21 cellular contexts compared by ENCODE assay signal in genomic region chr17:36066365-36066945, GRCh38. TPM values are rescaled to one million over a fixed set of nuclear protein-coding genes. Genes with fewer than 3 reads are reported as not detected.
A peak's percentile ranks its signal among the peaks of the same experiment; 100 is the strongest.
DNase-seq lines count a peak whose midpoint lies in the region; ATAC-seq and TF ChIP-seq lines count a peak whose summit lies in the region.
"Had no signal": no experiment of that assay in that cellular context is flagged by ENCODE, and none has a peak within 500 bp of the region (broad histone marks: within the 10 kb centered on the region; RNA-seq: fewer than 3 reads in every experiment).

No MANE protein-coding gene starts in this region.

- H3K9me3 Mint-ChIP-seq in activated naive CD4-positive, alpha-beta T cell treated with anti-CD3 and anti-CD28 coated beads, Interleukin-2, amount 50 U/mL, for 72 hours, result no peaks in the 10 kb centered on the region
- no peaks in the 10 kb centered on the region for H3K9me3 Mint-ChIP-seq in activated CD8-positive, alpha-beta T cell treated with anti-CD3 and anti-CD28 coated beads for 36 hours
- peaks cover 0 to 6% (median 0%) of the 10 kb centered on the region in 6 donors for H3K9me3 Mint-ChIP-seq in immature natural killer cell
- H3K9me3 Mint-ChIP-seq: IgD-negative memory B cell, nephron progenitor cell had no signal

- H3K27me3 ChIP-seq in esophagus squamous epithelium, result no peaks in the 10 kb centered on the region
- H3K27me3 ChIP-seq: pancreas, testis had no signal

- no peaks in the 10 kb centered on the region for H3K36me3 Mint-ChIP-seq in activated naive CD4-positive, alpha-beta T cell treated with anti-CD3 and anti-CD28 coated beads, Interleukin-2, amount 50 U/mL, for 72 hours
- no peaks in the 10 kb centered on the region for H3K36me3 Mint-ChIP-seq in activated CD8-positive, alpha-beta T cell treated with anti-CD3 and anti-CD28 coated beads for 36 hours (ENCODE audit: low read depth)
- H3K36me3 Mint-ChIP-seq in immature natural killer cell, result peaks cover 0 to 9% (median 4%) of the 10 kb centered on the region in 3 donors
- H3K36me3 Mint-ChIP-seq: brain had no signal

- no peaks in the 10 kb centered on the region for H3K36me3 ChIP-seq in esophagus squamous epithelium
- H3K36me3 ChIP-seq: pancreas had no signal

- ATAC-seq in activated naive CD4-positive, alpha-beta T cell treated with anti-CD3 and anti-CD28 coated beads, Interleukin-2, amount 50 U/mL, for 72 hours, result peak; percentile 26 to 64
- peak; percentile 84 for ATAC-seq in activated CD8-positive, alpha-beta T cell treated with anti-CD3 and anti-CD28 coated beads for 36 hours
- ATAC-seq in stimulated activated naive CD8-positive, alpha-beta T cell treated with anti-CD3 and anti-CD28 coated beads, Interleukin-15, Interleukin-2, amounts not matched to agents 100 U/mL and 50 U/mL, for 24 hours, result peak; percentile 79
- ATAC-seq in HG03045 (IDR thresholded peaks at IDR 0.05; ENCODE audit: unreplicated experiment), result no peak
- ATAC-seq: pancreas had no signal

- CTCF ChIA-PET in activated CD8-positive, alpha-beta T cell treated with anti-CD3 and anti-CD28 coated beads for 36 hours (lab: Charles Lee), result interaction anchor here (0.5 to 1.7 kb wide), 6 partner anchors 12 to 1469 kb away, joined by 3 to 5 read pairs (median 4); partner anchors contain the start of gene CCL3

- POLR2A ChIA-PET in activated CD8-positive, alpha-beta T cell treated with anti-CD3 and anti-CD28 coated beads for 36 hours (lab: Charles Lee), result interaction anchor here (1.1 to 1.5 kb wide), 3 partner anchors 9 to 82 kb away, joined by 3 to 4 read pairs (median 4); partner anchors contain the start of gene CCL3

- no peak for DNase-seq in activated naive CD4-positive, alpha-beta T cell treated with anti-CD3 and anti-CD28 coated beads, Interleukin-2, amount 50 U/mL, for 72 hours (ENCODE audit: low spot score in 2 of 2)
- DNase-seq in activated naive CD4-positive, alpha-beta T cell treated with anti-CD3 and anti-CD28 coated beads, Interleukin-2, amount 50 U/mL, for 16 hours, result no peak
- peak; percentile 61 for DNase-seq in activated CD8-positive, alpha-beta T cell treated with anti-CD3 and anti-CD28 coated beads for 36 hours
- peak; percentile 91 to 95 (median 94) for DNase-seq in immature natural killer cell
- no peak for DNase-seq in stimulated activated naive CD8-positive, alpha-beta T cell treated with anti-CD3 and anti-CD28 coated beads, Interleukin-15, Interleukin-2, amounts not matched to agents 100 U/mL and 50 U/mL, for 24 hours
- DNase-seq in esophagus squamous epithelium (lab: John Stamatoyannopoulos, UW), result no peak
- no peak for DNase-seq in AG08396 (ENCODE audit: low spot score)
- DNase-seq: activated CD4-positive, CD25-positive, alpha-beta regulatory T cell treated with anti-CD3 and anti-CD28 coated beads, Interleukin-2, amount 50 U/mL, for 72 hours; kidney glomerular epithelial cell; NCI-H2081 treated with DMSO at 0.1 percent for 48 hours; NCI-H82; nephron progenitor cell; pancreas; PC-9; SHP77 treated with DMSO at 0.1 percent for 48 hours; testis had no signal

- 72 to 85% methylated on average over 6 of the region's 6 CpGs for WGBS in esophagus squamous epithelium, 2 donors

- peaks cover 6% of the 10 kb centered on the region for H3K27me3 Mint-ChIP-seq in activated CD8-positive, alpha-beta T cell treated with anti-CD3 and anti-CD28 coated beads for 36 hours
- peaks cover 8 to 18% (median 9%) of the 10 kb centered on the region in 3 donors for H3K27me3 Mint-ChIP-seq in immature natural killer cell (ENCODE audit: low read depth in 3 of 3)

- no peak overlapping the region for H3K4me3 Mint-ChIP-seq in activated CD8-positive, alpha-beta T cell treated with anti-CD3 and anti-CD28 coated beads for 36 hours
- peak overlapping the region; percentile 62 to 80 (median 75) for H3K4me3 Mint-ChIP-seq in immature natural killer cell
- H3K4me3 Mint-ChIP-seq: brain, IgD-negative memory B cell, nephron progenitor cell had no signal

- no peaks in the 10 kb centered on the region for H3K4me1 ChIP-seq in esophagus squamous epithelium
- H3K4me1 ChIP-seq: pancreas, testis had no signal

- H3K4me1 Mint-ChIP-seq in activated CD8-positive, alpha-beta T cell treated with anti-CD3 and anti-CD28 coated beads for 36 hours (ENCODE audit: low read depth), result peaks cover 30% of the 10 kb centered on the region
- peaks cover 92 to 100% of the 10 kb centered on the region in 2 donors for H3K4me1 Mint-ChIP-seq in immature natural killer cell
- H3K4me1 Mint-ChIP-seq: brain, nephron progenitor cell had no signal

- intact Hi-C loops in activated CD8-positive, alpha-beta T cell treated with anti-CD3 and anti-CD28 coated beads for 36 hours (cut with micrococcal nuclease), result no loop called here
- intact Hi-C loops in esophagus squamous epithelium (cut with DNase I), result no loop called here

- H3K9me3 ChIP-seq in esophagus squamous epithelium, result no peaks in the 10 kb centered on the region
- H3K9me3 ChIP-seq: pancreas, testis had no signal

- H3K4me3 ChIP-seq in esophagus squamous epithelium, result no peak overlapping the region
- H3K4me3 ChIP-seq: pancreas, PC-9, testis had no signal

- no peak for TF ChIP-seq CTCF in activated CD8-positive, alpha-beta T cell treated with anti-CD3 and anti-CD28 coated beads for 36 hours (IDR thresholded peaks at IDR 0.05)
- TF ChIP-seq CTCF in esophagus squamous epithelium (IDR thresholded peaks at IDR 0.05), result no peak

- peak overlapping the region in 2 of 4 donors; percentile 10 to 14 for H3K27ac ChIP-seq in esophagus squamous epithelium
- H3K27ac ChIP-seq: pancreas, PC-9, testis had no signal

- no peak overlapping the region for H3K27ac Mint-ChIP-seq in activated naive CD4-positive, alpha-beta T cell treated with anti-CD3 and anti-CD28 coated beads, Interleukin-2, amount 50 U/mL, for 72 hours
- peak overlapping the region; percentile 84 for H3K27ac Mint-ChIP-seq in activated CD8-positive, alpha-beta T cell treated with anti-CD3 and anti-CD28 coated beads for 36 hours
- peak overlapping the region; percentile 94 to 100 (median 98) for H3K27ac Mint-ChIP-seq in immature natural killer cell
- H3K27ac Mint-ChIP-seq: brain, IgD-negative memory B cell, nephron progenitor cell had no signal

- peak in 1 of 4 donors; percentile 19 for TF ChIP-seq POLR2A in esophagus squamous epithelium (IDR thresholded peaks at IDR 0.05)

RNA-seq across cellular contexts. Expression of gene CCL18, which starts 2.4 kb away (rescaled TPM):
- under 1 TPM in 1 of 2 donors, not detected in 1; 0.37 TPM for total RNA-seq in activated naive CD4-positive, alpha-beta T cell treated with anti-CD3 and anti-CD28 coated beads, Interleukin-2, amount 50 U/mL, for 72 hours
- not detected for total RNA-seq in activated CD8-positive, alpha-beta T cell treated with anti-CD3 and anti-CD28 coated beads for 36 hours
- polyA plus RNA-seq in immature natural killer cell, result under 1 TPM in 1 of 3 donors, not detected in 2; 0.24 TPM
- 1 to 10 TPM in 1 of 4 donors, under 1 TPM in 2, not detected in 1; 0.76 to 2.8 (median 0.92) TPM for total RNA-seq in esophagus squamous epithelium
- total RNA-seq: H1, PC-9 had no signal
- polyA plus RNA-seq: AG04450, H1, IgD-negative memory B cell, pancreas had no signal

RNA-seq across cellular contexts. Expression of gene CCL3, which starts 23.5 kb away (rescaled TPM):
- total RNA-seq in activated naive CD4-positive, alpha-beta T cell treated with anti-CD3 and anti-CD28 coated beads, Interleukin-2, amount 50 U/mL, for 72 hours, result 10 to 100 TPM; 34.3 to 64.4 TPM
- total RNA-seq in activated CD8-positive, alpha-beta T cell treated with anti-CD3 and anti-CD28 coated beads for 36 hours, result 100 to 1,000 TPM; 230 to 253 TPM
- 100 to 1,000 TPM; 120 to 149 (median 128) TPM for polyA plus RNA-seq in immature natural killer cell
- under 1 TPM in 1 of 4 donors, not detected in 3; 0.68 TPM for total RNA-seq in esophagus squamous epithelium
- total RNA-seq: H1, PC-9 had no signal
- polyA plus RNA-seq: AG04450, H1 had no signal

RNA-seq across cellular contexts. Expression of gene CCL4, which starts 37.2 kb away (rescaled TPM):
- total RNA-seq in activated naive CD4-positive, alpha-beta T cell treated with anti-CD3 and anti-CD28 coated beads, Interleukin-2, amount 50 U/mL, for 72 hours, result 10 to 100 TPM; 22.9 to 65.8 TPM
- 100 to 1,000 TPM; 287 to 290 TPM for total RNA-seq in activated CD8-positive, alpha-beta T cell treated with anti-CD3 and anti-CD28 coated beads for 36 hours
- polyA plus RNA-seq in immature natural killer cell, result 1,000 to 10,000 TPM in 1 of 3 donors, 100 to 1,000 TPM in 2; 748 to 1,008 (median 970) TPM
- 1 to 10 TPM in 3 of 4 donors, under 1 TPM in 1; 0.56 to 3.2 (median 2.6) TPM for total RNA-seq in esophagus squamous epithelium
- total RNA-seq: H1, PC-9 had no signal
- polyA plus RNA-seq: AG04450, H1 had no signal

RNA-seq across cellular contexts. Expression of gene CCL23, which starts 48.7 kb away (rescaled TPM):
- total RNA-seq in activated naive CD4-positive, alpha-beta T cell treated with anti-CD3 and anti-CD28 coated beads, Interleukin-2, amount 50 U/mL, for 72 hours, result not detected
- total RNA-seq in activated CD8-positive, alpha-beta T cell treated with anti-CD3 and anti-CD28 coated beads for 36 hours, result not detected
- 1 to 10 TPM in 2 of 3 donors, under 1 TPM in 1; 0.60 to 2.6 (median 2.1) TPM for polyA plus RNA-seq in immature natural killer cell
- total RNA-seq in esophagus squamous epithelium, result 10 to 100 TPM in 1 of 4 donors, 1 to 10 TPM in 3; 2.0 to 13.4 (median 3.4) TPM
- total RNA-seq: H1, PC-9 had no signal
- polyA plus RNA-seq: AG04450, H1, IgD-negative memory B cell had no signal

Comparison
In these comparisons a context has a peak if more than half of its experiments do, and no peak if none do; other contexts are left out.
1. DNase-seq: peak in activated CD8-positive, alpha-beta T cell treated with anti-CD3 and anti-CD28 coated beads for 36 hours (single experiment) and immature natural killer cell (3 of 3); none in activated naive CD4-positive, alpha-beta T cell treated with anti-CD3 and anti-CD28 coated beads, Interleukin-2, amount 50 U/mL, for 72 hours (0 of 2), activated naive CD4-positive, alpha-beta T cell treated with anti-CD3 and anti-CD28 coated beads, Interleukin-2, amount 50 U/mL, for 16 hours (single experiment), stimulated activated naive CD8-positive, alpha-beta T cell treated with anti-CD3 and anti-CD28 coated beads, Interleukin-15, Interleukin-2, amounts not matched to agents 100 U/mL and 50 U/mL, for 24 hours (single experiment), esophagus squamous epithelium (single experiment) and AG08396 (single experiment).
2. H3K27ac Mint-ChIP-seq: peak in activated CD8-positive, alpha-beta T cell treated with anti-CD3 and anti-CD28 coated beads for 36 hours (single experiment) and immature natural killer cell (6 of 6); none in activated naive CD4-positive, alpha-beta T cell treated with anti-CD3 and anti-CD28 coated beads, Interleukin-2, amount 50 U/mL, for 72 hours (0 of 2).
3. RNA of gene CCL3, which starts 23.5 kb away (total RNA-seq): 230 to 253 TPM in activated CD8-positive, alpha-beta T cell treated with anti-CD3 and anti-CD28 coated beads for 36 hours and 34.3 to 64.4 TPM in activated naive CD4-positive, alpha-beta T cell treated with anti-CD3 and anti-CD28 coated beads, Interleukin-2, amount 50 U/mL, for 72 hours; 0.68 TPM in esophagus squamous epithelium; every median in the first group is over 10 times any median in the second.
4. RNA of gene CCL4, which starts 37.2 kb away (total RNA-seq): 287 to 290 TPM in activated CD8-positive, alpha-beta T cell treated with anti-CD3 and anti-CD28 coated beads for 36 hours and 22.9 to 65.8 TPM in activated naive CD4-positive, alpha-beta T cell treated with anti-CD3 and anti-CD28 coated beads, Interleukin-2, amount 50 U/mL, for 72 hours; 0.56 to 3.2 TPM in esophagus squamous epithelium; every median in the first group is over 4 times any median in the second.